Comparison of ENCODE assay signal across 12 cellular contexts in genomic region chr7:28572321-28573058, GRCh38.
DNase-seq lines count a peak whose midpoint lies in the region; ATAC-seq and TF ChIP-seq lines count a peak whose summit lies in the region.
"Had no signal": no experiment of that assay in that cellular context is flagged by ENCODE, and none has a peak within 500 bp of the region (broad histone marks: within the 10 kb centered on the region; RNA-seq: fewer than 3 reads in every experiment).

No MANE protein-coding gene starts in this region.

- POLR2A ChIA-PET in PC-9 (lab: Charles Lee; ENCODE audit: unreplicated experiment) (interaction anchor here (0.6 to 0.7 kb wide), 2 partner anchors 90 to 683 kb away, joined by 3 to 5 read pairs; no protein-coding TSS in a partner anchor), Caco-2 (lab: Charles Lee) (no interaction called here), T-cell (lab: Charles Lee) (no interaction called here)

- BruUV-seq in PC-9 (replicated peaks; lab: Mats Ljungman, UMichigan) (no TSS peak), Caco-2 (replicated peaks; lab: Mats Ljungman, UMichigan) (no TSS peak)

- H4K20me1 ChIP-seq in PC-9 (ENCODE audit: insufficient read depth): no peaks in the 10 kb centered on the region

- no peak overlapping the region; the same call in 1 of the 2 replicates for H3K27ac ChIP-seq in PC-9
- H3K27ac ChIP-seq in prostate gland: no peak overlapping the region
- H3K27ac ChIP-seq: 22Rv1 had no signal

- H3K4me3 ChIP-seq in PC-9 (no peak overlapping the region), prostate gland (no peak overlapping the region), Caco-2 (ENCODE audit: low read depth, low read length) (no peak overlapping the region)
- H3K4me3 ChIP-seq: skin epidermis had no signal

- ATAC-seq in T-cell (replicated peaks in 1 of 4): no peak

- TF ChIP-seq CTCF in PC-9 (conservative IDR thresholded peaks at IDR 0.05) (no peak), prostate gland (IDR thresholded peaks at IDR 0.05) (no peak), Caco-2 (IDR thresholded peaks at IDR 0.05; ENCODE audit: insufficient read depth in 1 of 2, low read depth in 1 of 2, low read length in 1 of 2, severe bottlenecking in 1 of 2, unreplicated experiment in 1 of 2) (no peak)

- H3K9me2 ChIP-seq in PC-9 (ENCODE audit: insufficient read depth): no peaks in the 10 kb centered on the region

- 32% methylated on average over 5 of the region's 5 CpGs for WGBS in prostate gland

- H3K4me2 ChIP-seq in PC-9: peak overlapping the region; percentile 69

- intact Hi-C loops in PC-9 (cut with micrococcal nuclease; ENCODE audit: unreplicated experiment) (loop anchor here (1.0 kb wide), 1 partner anchor 40 kb away; no protein-coding TSS in a partner anchor), prostate gland (cut with DNase I) (no loop called here), Caco-2 (cut with micrococcal nuclease; ENCODE audit: unreplicated experiment) (no loop called here)

- DNase-seq in DMS 273 (lab: John Stamatoyannopoulos, UW; ENCODE audit: unreplicated experiment) (peak; percentile 28), DMS 273 treated with DMSO at 0.1 percent for 48 hours (lab: John Stamatoyannopoulos, UW) (no peak), NCI-H1930 (lab: John Stamatoyannopoulos, UW) (peak; percentile 42 to 68), PC-9 (no peak), prostate gland (ENCODE audit: low spot score) (peak; percentile 26), Caco-2 (no peak), T-cell (no peak)
- no peak for DNase-seq in NK-92 treated with Interleukin-12 subunit alpha and Interleukin-12 subunit beta, amount 100 ng/mL, for 24 hours (lab: John Stamatoyannopoulos, UW)
- DNase-seq: activated CD4-positive, alpha-beta memory T cell treated with anti-CD3 and anti-CD28 coated beads for 36 hours; activated effector memory CD4-positive, alpha-beta T cell treated with anti-CD3 and anti-CD28 coated beads, Interleukin-2, amount 50 U/mL, for 16 hours had no signal

- peaks cover 31% of the 10 kb centered on the region for H3F3A ChIP-seq in PC-9 (ENCODE audit: insufficient read depth, low read depth)

- CTCF ChIA-PET in PC-9 (lab: Charles Lee) (no interaction called here), Caco-2 (lab: Charles Lee) (interaction anchor here (0.5 kb wide), 1 partner anchor 38 kb away, joined by 3 read pairs; no protein-coding TSS in a partner anchor), T-cell (lab: Charles Lee) (no interaction called here)

- TF ChIP-seq POLR2A in prostate gland (IDR thresholded peaks at IDR 0.05): no peak

- H3K4me3 Mint-ChIP-seq in Caco-2 (ENCODE audit: unreplicated experiment): no peak overlapping the region
- H3K4me3 Mint-ChIP-seq in T-cell: no peak overlapping the region
- H3K4me3 Mint-ChIP-seq: activated CD4-positive, alpha-beta memory T cell treated with anti-CD3 and anti-CD28 coated beads for 36 hours had no signal

- H3K9me3 ChIP-seq in PC-9 (ENCODE audit: insufficient read depth, low read depth) (no peaks in the 10 kb centered on the region; the same call in 1 of the 2 replicates), prostate gland (no peaks in the 10 kb centered on the region), Caco-2 (no peaks in the 10 kb centered on the region)

- H2AFZ ChIP-seq in PC-9: no peak overlapping the region

- H3K4me1 Mint-ChIP-seq in Caco-2 (ENCODE audit: low read depth, unreplicated experiment): peaks cover 12% of the 10 kb centered on the region
- peaks cover 0 to 11% (median 3%) of the 10 kb centered on the region in 3 donors for H3K4me1 Mint-ChIP-seq in T-cell

- H3K27me3 Mint-ChIP-seq in Caco-2 (ENCODE audit: insufficient read depth, unreplicated experiment) (no peaks in the 10 kb centered on the region), T-cell (peaks cover 7 to 12% of the 10 kb centered on the region in 2 donors)

- H3K36me3 Mint-ChIP-seq in Caco-2 (ENCODE audit: insufficient read depth, unreplicated experiment) (no peaks in the 10 kb centered on the region), T-cell (no peaks in the 10 kb centered on the region)
- H3K36me3 Mint-ChIP-seq: activated CD4-positive, alpha-beta memory T cell treated with anti-CD3 and anti-CD28 coated beads for 36 hours had no signal

- H3K27me3 ChIP-seq in PC-9 (ENCODE audit: insufficient read depth, low read depth) (peaks cover 21% of the 10 kb centered on the region; the same call in 1 of the 2 replicates), prostate gland (replicated peaks; ENCODE audit: insufficient read depth) (no peaks in the 10 kb centered on the region), Caco-2 (replicated peaks; ENCODE audit: control insufficient read depth, insufficient read depth, low read length) (no peaks in the 10 kb centered on the region)

- H3K9me3 Mint-ChIP-seq in Caco-2 (ENCODE audit: unreplicated experiment) (peaks cover 6% of the 10 kb centered on the region), T-cell (no peaks in the 10 kb centered on the region)
- H3K9me3 Mint-ChIP-seq: activated CD4-positive, alpha-beta memory T cell treated with anti-CD3 and anti-CD28 coated beads for 36 hours had no signal

- H3K4me1 ChIP-seq in PC-9 (replicated peaks; ENCODE audit: insufficient read depth) (peaks cover 59% of the 10 kb centered on the region), prostate gland (replicated peaks) (no peaks in the 10 kb centered on the region), Caco-2 (0 out of 2 replicates have a peak, but pooled peaks cover 4% of the 10 kb centered on the region)

- H3K79me2 ChIP-seq in PC-9 (ENCODE audit: low read depth): no peaks in the 10 kb centered on the region

- H3K36me3 ChIP-seq in PC-9 (ENCODE audit: low read depth) (no peaks in the 10 kb centered on the region), prostate gland (no peaks in the 10 kb centered on the region), Caco-2 (ENCODE audit: control insufficient read depth, insufficient read depth, low read length) (no peaks in the 10 kb centered on the region)

- H3K27ac Mint-ChIP-seq in Caco-2 (ENCODE audit: unreplicated experiment) (no peak overlapping the region), T-cell (no peak overlapping the region)
- H3K27ac Mint-ChIP-seq: activated CD4-positive, alpha-beta memory T cell treated with anti-CD3 and anti-CD28 coated beads for 36 hours had no signal

Comparison
In these comparisons a context has a peak if more than half of its experiments do, and no peak if none do; other contexts are left out.
1. DNase-seq: peak in DMS 273 (single experiment), NCI-H1930 (2 of 2) and prostate gland (single experiment); none in DMS 273 treated with DMSO at 0.1 percent for 48 hours (single experiment), PC-9 (0 of 2), NK-92 treated with Interleukin-12 subunit alpha and Interleukin-12 subunit beta, amount 100 ng/mL, for 24 hours (single experiment), Caco-2 (0 of 2) and T-cell (0 of 34).